Comparison of ENCODE assay signal across 8 cellular contexts in genomic region chr1:203304919-203305808, GRCh38. TPM values are rescaled to one million over a fixed set of nuclear protein-coding genes. Genes with fewer than 3 reads are reported as not detected.
DNase-seq lines count a peak whose midpoint lies in the region; ATAC-seq lines count a peak whose summit lies in the region.

TSS of gene BTG2 (plus strand) at chr1:203305519. CDS start at chr1:203305607, 88 bp downstream.

- peaks cover 41% of the 10 kb centered on the region for H3K36me3 ChIP-seq in effector memory CD4-positive, alpha-beta T cell (ENCODE audit: control insufficient read depth, insufficient read depth, low read length)

- DNase-seq in COLO668 (lab: John Stamatoyannopoulos, UW; ENCODE audit: unreplicated experiment) (peak; percentile 98), HT1080 (ENCODE audit: low read depth) (peak; percentile 74), medulla oblongata (ENCODE audit: extremely low spot score) (peak; percentile 96)
- DNase-seq in NK-92 treated with Interleukin-12 subunit alpha and Interleukin-12 subunit beta, amount 100 ng/mL, for 24 hours (lab: John Stamatoyannopoulos, UW) = peak; percentile 89
- peak; percentile 84 to 86 for DNase-seq in activated CD8-positive, alpha-beta memory T cell treated with anti-CD3 and anti-CD28 coated beads for 4 hours (ENCODE audit: low read depth in 2 of 2)
- peak; percentile 87 to 91 (median 89) for DNase-seq in effector memory CD4-positive, alpha-beta T cell
- DNase-seq in stimulated activated CD8-positive, alpha-beta memory T cell treated with anti-CD3 and anti-CD28 coated beads, Interleukin-12 subunit alpha, Interleukin-12 subunit beta, amount 100 ng/mL, for 1 hour (ENCODE audit: low read depth) = peak; percentile 89

- H3K27me3 ChIP-seq in effector memory CD4-positive, alpha-beta T cell (replicated peaks; ENCODE audit: control insufficient read depth, insufficient read depth, low read length, poor library complexity, severe bottlenecking) = no peaks in the 10 kb centered on the region

- no peaks in the 10 kb centered on the region for H3K9me3 ChIP-seq in effector memory CD4-positive, alpha-beta T cell (ENCODE audit: control insufficient read depth, low read length)

- peaks cover 36% of the 10 kb centered on the region for H3K4me1 ChIP-seq in effector memory CD4-positive, alpha-beta T cell (ENCODE audit: control insufficient read depth, insufficient read depth, low read length, poor library complexity, severe bottlenecking)

- peak; percentile 61 for ATAC-seq in GM21360 (IDR thresholded peaks at IDR 0.05; ENCODE audit: unreplicated experiment)

- H3K4me3 ChIP-seq in effector memory CD4-positive, alpha-beta T cell (ENCODE audit: insufficient read depth, low read depth, low read length, poor library complexity, severe bottlenecking) = peak within 1 kb of the TSS; percentile 71

- H3K27ac ChIP-seq in effector memory CD4-positive, alpha-beta T cell (ENCODE audit: insufficient read depth, low read length, poor library complexity, severe bottlenecking) = peak within 1 kb of the TSS; percentile 99

RNA-seq across cellular contexts. Expression of gene BTG2, which starts in this region (rescaled TPM):
- total RNA-seq in HT1080 (2014; rRNA removed; shearing (Covaris generic)) = 10.9 and 11.8 TPM in 2 replicates
- 10.4 and 10.8 TPM in 2 replicates for polyA plus RNA-seq in HT1080 (2015; cell fraction: cytosol; rRNA removed)
- 6.6 and 8.0 TPM in 2 replicates for polyA plus RNA-seq in HT1080 (2015; cell fraction: nucleus; rRNA removed)

Comparison
In these comparisons a context has a peak if more than half of its experiments do, and no peak if none do; other contexts are left out.
1. Peak in every context shown above with its lines: DNase-seq, ATAC-seq, H3K4me3 ChIP-seq and H3K27ac ChIP-seq.